9 cellular contexts compared by ENCODE assay signal in the genomic region with DNA sequence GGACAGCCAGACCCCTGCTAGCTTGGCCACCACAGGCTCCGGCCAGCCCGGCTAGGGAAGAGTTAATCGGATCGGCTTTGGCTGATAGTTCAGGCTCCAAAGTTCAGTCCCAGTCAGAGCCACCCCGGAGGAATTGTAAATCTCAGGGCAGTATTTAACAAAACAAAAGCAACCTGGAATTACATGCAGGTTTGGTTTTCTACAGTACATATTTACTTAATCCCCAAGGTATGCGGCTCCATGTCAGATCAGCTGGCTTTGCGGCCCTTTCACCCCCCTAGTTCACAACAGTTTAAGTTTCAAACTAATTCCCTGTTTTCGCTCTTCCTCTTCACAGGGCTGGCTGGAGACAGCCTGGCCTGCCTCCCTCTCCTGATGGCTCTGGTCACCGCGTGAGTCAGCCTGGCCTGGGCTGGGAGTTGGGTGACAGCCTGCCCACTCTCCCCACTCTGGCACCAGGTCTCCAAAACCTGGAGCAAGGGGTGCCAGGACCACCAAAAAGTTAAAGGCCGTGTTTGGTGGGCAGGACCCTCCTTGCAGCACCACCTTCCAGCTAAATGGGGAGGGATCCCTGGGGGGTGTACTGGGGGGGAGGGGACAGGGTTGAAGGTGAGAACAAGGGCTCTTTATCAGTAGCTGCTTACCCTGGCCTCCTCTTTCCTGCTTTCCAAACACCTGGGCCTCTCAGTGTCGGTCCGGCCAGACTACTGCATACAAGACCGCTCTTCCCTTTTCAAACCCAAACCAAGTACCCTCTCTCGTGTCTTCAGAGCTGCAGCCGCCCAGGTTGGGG. TPM values are rescaled to one million over a fixed set of nuclear protein-coding genes. Genes with fewer than 3 reads are reported as not detected.
DNase-seq lines count a peak whose midpoint lies in the region; ATAC-seq and TF ChIP-seq lines count a peak whose summit lies in the region.
"Had no signal": no experiment of that assay in that cellular context is flagged by ENCODE, and none has a peak within 500 bp of the region (broad histone marks: within the 10 kb centered on the region; RNA-seq: fewer than 3 reads in every experiment).

No MANE protein-coding gene starts in this region.

- H3K27me3 ChIP-seq in cardiac muscle cell: no peaks in the 10 kb centered on the region

- peaks cover 5% of the 10 kb centered on the region for H3K4me1 ChIP-seq in cardiac muscle cell (ENCODE audit: low read depth)

- TF ChIP-seq CTCF in HFFc6 (IDR thresholded peaks at IDR 0.05): no peak
- TF ChIP-seq CTCF in cardiac muscle cell (IDR thresholded peaks at IDR 0.05; ENCODE audit: low read depth, low read length): no peak
- no peak for TF ChIP-seq CTCF in osteocyte (IDR thresholded peaks at IDR 0.05)

- DNase-seq in AG08396 (ENCODE audit: low spot score): peak; percentile 82
- DNase-seq in HFFc6: peak; percentile 69
- peak in 1 of 2 donors; percentile 25 for DNase-seq in activated T-cell treated with anti-CD3 and anti-CD28 coated beads, Interleukin-2, amount 50 U/mL, for 72 hours
- DNase-seq in cardiac muscle cell (ENCODE audit: low read depth in 1 of 2, low spot score in 1 of 2): peak; percentile 49 to 57
- DNase-seq in osteocyte (ENCODE audit: extremely low spot score, unreplicated experiment): no peak
- DNase-seq in NCI-H1694 treated with DMSO at 0.1 percent for 48 hours (lab: John Stamatoyannopoulos, UW): no peak

- H3K36me3 Mint-ChIP-seq in HFFc6 (ENCODE audit: low read depth) (no peaks in the 10 kb centered on the region; the same call in 1 of the 2 replicates), osteocyte (ENCODE audit: unreplicated experiment) (peaks cover 15% of the 10 kb centered on the region)
- H3K36me3 Mint-ChIP-seq in activated T-cell treated with anti-CD3 and anti-CD28 coated beads, Interleukin-2, amount 50 U/mL, for 72 hours (ENCODE audit: insufficient read depth in 2 of 2): peaks cover 3 to 12% of the 10 kb centered on the region in 2 donors

- H3K36me3 ChIP-seq in cardiac muscle cell: no peaks in the 10 kb centered on the region

- ATAC-seq in activated T-cell treated with anti-CD3 and anti-CD28 coated beads, Interleukin-2, amount 50 U/mL, for 72 hours (replicated peaks in 1 of 2): no peak
- ATAC-seq in GM18502 (IDR thresholded peaks at IDR 0.05; ENCODE audit: poor library complexity, unreplicated experiment) (no peak), HG02588 (IDR thresholded peaks at IDR 0.05; ENCODE audit: unreplicated experiment) (no peak)

- H3K9me3 ChIP-seq in cardiac muscle cell (ENCODE audit: low read depth): no peaks in the 10 kb centered on the region

- H3K4me3 Mint-ChIP-seq in HFFc6 (peak overlapping the region; percentile 93), osteocyte (ENCODE audit: unreplicated experiment) (peak overlapping the region; percentile 88)
- peak overlapping the region; percentile 92 to 96 for H3K4me3 Mint-ChIP-seq in activated T-cell treated with anti-CD3 and anti-CD28 coated beads, Interleukin-2, amount 50 U/mL, for 72 hours

- peak overlapping the region; percentile 63 for H3K4me3 ChIP-seq in cardiac muscle cell

- peak overlapping the region; percentile 83 for H3K27ac Mint-ChIP-seq in HFFc6
- H3K27ac Mint-ChIP-seq in activated T-cell treated with anti-CD3 and anti-CD28 coated beads, Interleukin-2, amount 50 U/mL, for 72 hours: peak overlapping the region; percentile 85
- H3K27ac Mint-ChIP-seq in osteocyte (ENCODE audit: unreplicated experiment): peak overlapping the region; percentile 79

- H3K9me3 Mint-ChIP-seq in HFFc6 (no peaks in the 10 kb centered on the region), osteocyte (ENCODE audit: unreplicated experiment) (no peaks in the 10 kb centered on the region)
- no peaks in the 10 kb centered on the region for H3K9me3 Mint-ChIP-seq in activated T-cell treated with anti-CD3 and anti-CD28 coated beads, Interleukin-2, amount 50 U/mL, for 72 hours

- peak overlapping the region; percentile 36 for H3K27ac ChIP-seq in cardiac muscle cell

- H3K27me3 Mint-ChIP-seq in HFFc6 (ENCODE audit: insufficient read depth) (peaks cover 10% of the 10 kb centered on the region), osteocyte (ENCODE audit: unreplicated experiment) (peaks cover 4% of the 10 kb centered on the region)
- H3K27me3 Mint-ChIP-seq in activated T-cell treated with anti-CD3 and anti-CD28 coated beads, Interleukin-2, amount 50 U/mL, for 72 hours (ENCODE audit: low read depth): no peaks in the 10 kb centered on the region

- H3K4me1 Mint-ChIP-seq in HFFc6 (ENCODE audit: low read depth): peaks cover 66% of the 10 kb centered on the region
- H3K4me1 Mint-ChIP-seq in activated T-cell treated with anti-CD3 and anti-CD28 coated beads, Interleukin-2, amount 50 U/mL, for 72 hours (ENCODE audit: low read depth): peaks cover 77% of the 10 kb centered on the region
- peaks cover 58% of the 10 kb centered on the region for H3K4me1 Mint-ChIP-seq in osteocyte (ENCODE audit: unreplicated experiment)

RNA-seq across cellular contexts. Expression of a gene that starts 1.9 kb away (rescaled TPM):
- total RNA-seq in HFFc6 (2021; fragmentation: NEBNext Ultra II Directional; extraction: Animal tissue kit (Norgen Biotek cat#: 25700)): 10 to 100 TPM in 4 of 6 experiments, 1 to 10 TPM in 2; 6.0 to 29.1 (median 27.1) TPM
- total RNA-seq in activated T-cell treated with anti-CD3 and anti-CD28 coated beads, Interleukin-2, amount 50 U/mL, for 72 hours: 10 to 100 TPM; 60.4 to 65.3 TPM
- total RNA-seq in cardiac muscle cell (12.5 and 19.5 TPM in 2 replicates), osteocyte (52.5 and 55.3 TPM in 2 replicates)
- 9.9 and 15.3 TPM in 2 replicates for polyA plus RNA-seq in cardiac muscle cell

RNA-seq across cellular contexts. Expression of a gene that starts 27.8 kb away (rescaled TPM):
- total RNA-seq in HFFc6 (2021; fragmentation: NEBNext Ultra II Directional; extraction: Animal tissue kit (Norgen Biotek cat#: 25700)): not detected
- not detected for total RNA-seq in activated T-cell treated with anti-CD3 and anti-CD28 coated beads, Interleukin-2, amount 50 U/mL, for 72 hours
- total RNA-seq in cardiac muscle cell (not detected in 2 replicates), osteocyte (not detected in 2 replicates)
- polyA plus RNA-seq in cardiac muscle cell: not detected in 2 replicates
- total RNA-seq: pulmonary artery endothelial cell had no signal

Comparison
In these comparisons a context has a peak if more than half of its experiments do, and no peak if none do; other contexts are left out.
1. DNase-seq: peak in AG08396 (single experiment), HFFc6 (single experiment) and cardiac muscle cell (2 of 2); none in osteocyte (single experiment) and NCI-H1694 treated with DMSO at 0.1 percent for 48 hours (single experiment).
2. Peak in every context shown above with its lines, with median percentiles within 50 percentile points of each other: H3K27ac Mint-ChIP-seq and H3K4me3 Mint-ChIP-seq.